Comparison of ENCODE assay signal across 16 cellular contexts in genomic region chr18:23547306-23547705, GRCh38. TPM values are rescaled to one million over a fixed set of nuclear protein-coding genes. Genes with fewer than 3 reads are reported as not detected.
DNase-seq lines count a peak whose midpoint lies in the region; ATAC-seq, FAIRE-seq and TF ChIP-seq lines count a peak whose summit lies in the region.
"Had no signal": no experiment of that assay in that cellular context is flagged by ENCODE, and none has a peak within 500 bp of the region (broad histone marks: within the 10 kb centered on the region; RNA-seq: fewer than 3 reads in every experiment).

No MANE protein-coding gene starts in this region.

- 96% methylated on average over 3 of the region's 3 CpGs for WGBS in mesenchymal stem cell

- no peaks in the 10 kb centered on the region for H3K9me3 Mint-ChIP-seq in Calu3 (ENCODE audit: low read depth, unreplicated experiment)
- H3K9me3 Mint-ChIP-seq: CD14-positive monocyte had no signal

- no peak overlapping the region for H3K9ac ChIP-seq in mesenchymal stem cell (ENCODE audit: low read length)

- H3K4me3 Mint-ChIP-seq in Calu3 (ENCODE audit: low read depth, unreplicated experiment): peak overlapping the region; percentile 29
- H3K4me3 Mint-ChIP-seq: CD14-positive monocyte had no signal

- peaks cover 47 to 94% of the 10 kb centered on the region in 2 experiments for H3K36me3 ChIP-seq in mesenchymal stem cell (ENCODE audit: control insufficient read depth in 1 of 2, insufficient read depth in 2 of 2, low read depth in 1 of 2, low read length in 2 of 2)

- no peak overlapping the region for H3K14ac ChIP-seq in mesenchymal stem cell (ENCODE audit: low read length in 2 of 2)

- DNase-seq in Calu3 (peak; percentile 46), RCC 7860 (ENCODE audit: low spot score) (peak; percentile 12), mesenchymal stem cell (no peak), 8988T (no peak)
- DNase-seq: AML-193; DMS153; NCI-H187 treated with DMSO at 0.1 percent for 48 hours; NCI-H446; NK-92 treated with Interleukin-12 subunit alpha and Interleukin-12 subunit beta, amount 100 ng/mL, for 24 hours had no signal

- H2BK12ac ChIP-seq in mesenchymal stem cell (ENCODE audit: low read length in 2 of 2): no peak overlapping the region

- peaks cover 21% of the 10 kb centered on the region for H3K79me1 ChIP-seq in mesenchymal stem cell (replicated peaks; ENCODE audit: low read length, poor library complexity, severe bottlenecking)

- no peak overlapping the region for H4K91ac ChIP-seq in mesenchymal stem cell (ENCODE audit: low read length)

- peak overlapping the region; percentile 62 for H3K27ac Mint-ChIP-seq in Calu3 (ENCODE audit: unreplicated experiment)

- H3K4me1 ChIP-seq in mesenchymal stem cell (ENCODE audit: control insufficient read depth, insufficient read depth, low read depth, low read length): peaks cover 3% of the 10 kb centered on the region
- H3K4me1 ChIP-seq: SJSA1 had no signal

- H3K27me3 Mint-ChIP-seq in Calu3 (ENCODE audit: unreplicated experiment): no peaks in the 10 kb centered on the region

- no peak for TF ChIP-seq CTCF in Calu3 (IDR thresholded peaks at IDR 0.05; ENCODE audit: unreplicated experiment)

- no peak overlapping the region for H2AK5ac ChIP-seq in mesenchymal stem cell (ENCODE audit: low read length, severe bottlenecking)

- CTCF ChIA-PET in Calu3 (lab: Charles Lee): interaction anchor here (1.2 kb wide), 1 partner anchor 156 kb away, joined by 8 read pairs; no protein-coding TSS in a partner anchor

- H3K4me1 Mint-ChIP-seq in Calu3 (ENCODE audit: low read depth, unreplicated experiment): peaks cover 36% of the 10 kb centered on the region

- H3K27ac ChIP-seq in mesenchymal stem cell (ENCODE audit: low read length, poor library complexity, severe bottlenecking): no peak overlapping the region
- H3K27ac ChIP-seq: RWPE1, SJSA1 had no signal

- FAIRE-seq in RCC 7860 (lab: Jason Lieb, UNC): no peak
- FAIRE-seq: H54 had no signal

- H3K4me3 ChIP-seq in mesenchymal stem cell (ENCODE audit: insufficient read depth in 1 of 2, low read depth in 1 of 2, low read length in 2 of 2): no peak overlapping the region
- H3K4me3 ChIP-seq: SJSA1 had no signal

- no peak overlapping the region for H3K23ac ChIP-seq in mesenchymal stem cell (ENCODE audit: low read length in 2 of 2)

- no peak overlapping the region for H3K4ac ChIP-seq in mesenchymal stem cell (ENCODE audit: low read depth in 1 of 2, low read length in 2 of 2)

- no peak overlapping the region for H2BK120ac ChIP-seq in mesenchymal stem cell (ENCODE audit: low read depth, low read length)

- peak; percentile 18 for ATAC-seq in esophagus mucosa
- no peak for ATAC-seq in HG03025 (IDR thresholded peaks at IDR 0.05; ENCODE audit: low FRiP score, unreplicated experiment)
- no peak for ATAC-seq in HG03196 (IDR thresholded peaks at IDR 0.05; ENCODE audit: unreplicated experiment)

- intact Hi-C loops in Calu3 (cut with micrococcal nuclease; ENCODE audit: unreplicated experiment): no loop called here

- H3K9me3 ChIP-seq in mesenchymal stem cell (ENCODE audit: control insufficient read depth, low read length): no peaks in the 10 kb centered on the region
- H3K9me3 ChIP-seq: SJSA1 had no signal

- no peak overlapping the region for H2AFZ ChIP-seq in mesenchymal stem cell (ENCODE audit: low read depth, low read length)

- peaks cover 89% of the 10 kb centered on the region for H3K36me3 Mint-ChIP-seq in Calu3 (ENCODE audit: insufficient read depth, unreplicated experiment)

- no TSS peak for BruUV-seq in Calu3 (replicated peaks; lab: Mats Ljungman, UMichigan)

- no peak overlapping the region for H3K4me2 ChIP-seq in mesenchymal stem cell (ENCODE audit: low read length, poor library complexity, severe bottlenecking)

- no peak overlapping the region for H2BK15ac ChIP-seq in mesenchymal stem cell (ENCODE audit: low read depth, poor library complexity, severe bottlenecking)

- no peak overlapping the region for H3K18ac ChIP-seq in mesenchymal stem cell (ENCODE audit: low read depth in 1 of 2, low read length in 2 of 2)

- no peaks in the 10 kb centered on the region for H3K27me3 ChIP-seq in mesenchymal stem cell (ENCODE audit: control insufficient read depth in 1 of 2, insufficient read depth in 1 of 2, low read length in 2 of 2)
- H3K27me3 ChIP-seq: SJSA1 had no signal

- peak overlapping the region; percentile 67 for H4K8ac ChIP-seq in mesenchymal stem cell (ENCODE audit: low read length)

- no peak overlapping the region for H2BK5ac ChIP-seq in mesenchymal stem cell (ENCODE audit: low read depth, low read length, poor library complexity, severe bottlenecking)

RNA-seq across cellular contexts. Expression of gene NPC1, which starts 39.0 kb away (rescaled TPM):
- 82.6 and 84.7 TPM in 2 replicates for total RNA-seq in Calu3 (2022)
- 38.1 TPM for total RNA-seq in esophagus mucosa
- polyA plus RNA-seq in mesenchymal stem cell (2013, experiment 1 of 2): 65.6 TPM
- polyA plus RNA-seq in mesenchymal stem cell (2013, experiment 2 of 2): 62.1 TPM

RNA-seq across cellular contexts. Expression of gene RMC1, which starts 44.0 kb away (rescaled TPM):
- 31.0 and 33.7 TPM in 2 replicates for total RNA-seq in Calu3 (2022)
- 17.4 TPM for total RNA-seq in esophagus mucosa
- polyA plus RNA-seq in mesenchymal stem cell (2013, experiment 1 of 2): 24.8 TPM
- polyA plus RNA-seq in mesenchymal stem cell (2013, experiment 2 of 2): 24.4 TPM

Comparison
In these comparisons a context has a peak if more than half of its experiments do, and no peak if none do; other contexts are left out.
1. DNase-seq: peak in Calu3 (single experiment) and RCC 7860 (single experiment); none in mesenchymal stem cell (single experiment) and 8988T (single experiment).